1 cellular context compared by ENCODE assay signal in the genomic region with DNA sequence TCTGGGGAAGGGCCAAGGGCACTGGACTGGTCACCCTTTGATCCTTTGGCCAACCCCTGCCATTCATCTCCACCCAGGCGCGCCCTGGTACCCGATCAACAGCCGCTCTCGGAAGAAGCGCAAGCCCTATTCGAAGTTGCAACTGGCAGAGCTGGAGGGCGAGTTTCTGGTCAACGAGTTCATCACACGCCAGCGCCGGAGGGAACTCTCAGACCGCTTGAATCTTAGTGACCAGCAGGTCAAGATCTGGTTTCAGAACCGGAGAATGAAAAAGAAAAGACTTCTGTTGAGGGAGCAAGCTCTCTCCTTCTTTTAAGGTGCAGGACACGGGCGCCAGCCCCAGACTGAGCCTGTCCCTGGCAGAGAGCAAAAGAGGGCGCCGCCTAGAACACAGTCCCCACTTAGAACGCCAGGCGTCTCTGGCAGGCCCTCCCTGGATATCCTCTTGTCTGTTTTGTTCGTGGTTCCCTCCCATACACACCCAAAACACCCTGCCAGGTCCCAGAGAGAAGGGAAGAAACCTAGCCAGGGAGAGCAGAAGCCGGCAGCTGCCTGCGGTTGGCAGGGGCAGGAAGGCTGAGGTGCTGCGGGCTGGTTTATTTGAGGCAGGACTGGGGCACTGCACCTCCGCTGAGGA.
TF ChIP-seq lines count a peak whose summit lies in the region.

No MANE protein-coding gene starts in this region.

TF ChIP-seq in GM12878, 131 proteins besides CTCF, POLR2A, EP300 and RAD21:
- TF ChIP-seq LARP7 (IDR thresholded peaks at IDR 0.05) (no peak), EZH2 (IDR thresholded peaks at IDR 0.05; ENCODE audit: borderline replicate concordance, control insufficient read depth, low read depth, low read length) (0 out of 2 replicates have a peak, but pooled peaks have one; percentile 15), PAX8 (IDR thresholded peaks at IDR 0.05) (no peak), MTA2 (IDR thresholded peaks at IDR 0.05; ENCODE audit: low read depth) (no peak)
TF ChIP-seq in GM12878: peak in this region for 1.
